ENCODE assay signal across 3 cellular contexts in the genomic region with DNA sequence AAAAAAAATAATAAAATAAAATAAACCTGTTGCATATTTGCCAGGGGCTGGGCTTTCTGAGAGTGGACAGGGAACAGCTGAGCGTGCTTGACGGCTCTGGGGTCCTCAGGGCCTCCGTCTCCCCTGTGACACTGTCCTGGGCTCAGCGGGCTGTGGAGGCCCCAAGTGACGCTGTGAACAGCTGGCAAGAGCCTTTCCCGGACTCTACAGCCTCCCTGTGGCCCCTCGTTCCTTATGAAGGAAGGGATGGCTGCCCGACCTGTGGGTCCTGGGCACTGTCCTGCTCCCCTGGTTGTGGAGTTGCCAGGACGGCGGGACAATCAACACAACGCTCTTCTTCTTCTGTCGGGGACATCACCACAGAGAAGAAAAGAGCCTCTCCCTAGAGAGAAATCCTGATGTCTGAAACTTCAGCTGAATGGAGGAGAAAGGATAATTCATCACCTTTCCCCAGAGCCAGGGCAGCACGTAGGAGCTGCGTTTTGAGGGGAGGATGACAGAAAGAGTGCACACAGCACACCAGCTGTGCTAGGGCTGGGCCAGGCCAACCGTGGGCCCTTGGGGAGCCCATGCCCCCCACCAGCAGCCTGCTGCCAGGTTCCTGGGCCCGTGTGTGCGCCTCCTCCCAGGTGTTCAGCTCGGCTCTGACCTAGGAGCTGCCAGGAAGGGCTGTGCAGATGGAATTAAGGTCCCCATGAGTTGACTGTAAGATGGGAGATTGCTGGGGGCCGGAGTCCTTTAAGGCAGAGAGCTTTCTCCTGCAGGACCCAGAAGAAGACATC.
TF ChIP-seq lines count a peak whose summit lies in the region.

No MANE protein-coding gene starts in this region.

TF ChIP-seq in SK-N-SH, 30 proteins besides CTCF, POLR2A, EP300 and RAD21:
- TF ChIP-seq GATA2 (CRISPR knock-in tag; IDR thresholded peaks at IDR 0.05) (no peak), RXRA (IDR thresholded peaks at IDR 0.05; ENCODE audit: borderline replicate concordance, low read depth) (no peak), TEAD4 (IDR thresholded peaks at IDR 0.05; ENCODE audit: borderline replicate concordance, insufficient read depth) (no peak), POLR2AphosphoS5 (IDR thresholded peaks at IDR 0.05; ENCODE audit: low read depth, low read length) (no peak), FOXM1 (IDR thresholded peaks at IDR 0.05; ENCODE audit: low read depth) (no peak), FOSL2 (IDR thresholded peaks at IDR 0.05; ENCODE audit: borderline replicate concordance, low read depth) (no peak), MXI1 (IDR thresholded peaks at IDR 0.05; ENCODE audit: low read depth, low read length) (no peak), GABPA (IDR thresholded peaks at IDR 0.05; ENCODE audit: low read depth) (no peak), RFX5 (IDR thresholded peaks at IDR 0.05; ENCODE audit: low read length) (no peak), CHD2 (IDR thresholded peaks at IDR 0.05; ENCODE audit: low read length, partially characterized antibody) (no peak)
- TF ChIP-seq, protein P1, sequence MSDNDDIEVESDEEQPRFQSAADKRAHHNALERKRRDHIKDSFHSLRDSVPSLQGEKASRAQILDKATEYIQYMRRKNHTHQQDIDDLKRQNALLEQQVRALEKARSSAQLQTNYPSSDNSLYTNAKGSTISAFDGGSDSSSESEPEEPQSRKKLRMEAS (IDR thresholded peaks at IDR 0.05; ENCODE audit: low read depth) = no peak

TF ChIP-seq in SK-N-SH treated with all-trans-retinoic acid at 6 μM for 48 hours, 23 proteins besides CTCF, POLR2A, EP300 and RAD21:
- TF ChIP-seq TCF4 (CRISPR knock-in tag; IDR thresholded peaks at IDR 0.05; ENCODE audit: borderline replicate concordance) (no peak), TOX (CRISPR knock-in tag; IDR thresholded peaks at IDR 0.05; ENCODE audit: borderline replicate concordance) (no peak), BACH2 (CRISPR knock-in tag; IDR thresholded peaks at IDR 0.05; ENCODE audit: borderline replicate concordance) (no peak), RARB (CRISPR knock-in tag; IDR thresholded peaks at IDR 0.05) (no peak), ISL1 (CRISPR knock-in tag; IDR thresholded peaks at IDR 0.05) (no peak), CSDC2 (CRISPR knock-in tag; IDR thresholded peaks at IDR 0.05) (no peak), GLIS3 (CRISPR knock-in tag; IDR thresholded peaks at IDR 0.05) (no peak), ZFP30 (CRISPR knock-in tag; IDR thresholded peaks at IDR 0.05) (no peak), ZNF70 (CRISPR knock-in tag; IDR thresholded peaks at IDR 0.05) (no peak), OSR1 (CRISPR knock-in tag; IDR thresholded peaks at IDR 0.05) (no peak)
- TF ChIP-seq, protein P2, sequence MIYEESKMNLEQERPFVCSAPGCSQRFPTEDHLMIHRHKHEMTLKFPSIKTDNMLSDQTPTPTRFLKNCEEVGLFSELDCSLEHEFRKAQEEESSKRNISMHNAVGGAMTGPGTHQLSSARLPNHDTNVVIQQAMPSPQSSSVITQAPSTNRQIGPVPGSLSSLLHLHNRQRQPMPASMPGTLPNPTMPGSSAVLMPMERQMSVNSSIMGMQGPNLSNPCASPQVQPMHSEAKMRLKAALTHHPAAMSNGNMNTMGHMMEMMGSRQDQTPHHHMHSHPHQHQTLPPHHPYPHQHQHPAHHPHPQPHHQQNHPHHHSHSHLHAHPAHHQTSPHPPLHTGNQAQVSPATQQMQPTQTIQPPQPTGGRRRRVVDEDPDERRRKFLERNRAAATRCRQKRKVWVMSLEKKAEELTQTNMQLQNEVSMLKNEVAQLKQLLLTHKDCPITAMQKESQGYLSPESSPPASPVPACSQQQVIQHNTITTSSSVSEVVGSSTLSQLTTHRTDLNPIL (CRISPR knock-in tag; IDR thresholded peaks at IDR 0.05; ENCODE audit: low read depth) = no peak
- TF ChIP-seq, protein P3, sequence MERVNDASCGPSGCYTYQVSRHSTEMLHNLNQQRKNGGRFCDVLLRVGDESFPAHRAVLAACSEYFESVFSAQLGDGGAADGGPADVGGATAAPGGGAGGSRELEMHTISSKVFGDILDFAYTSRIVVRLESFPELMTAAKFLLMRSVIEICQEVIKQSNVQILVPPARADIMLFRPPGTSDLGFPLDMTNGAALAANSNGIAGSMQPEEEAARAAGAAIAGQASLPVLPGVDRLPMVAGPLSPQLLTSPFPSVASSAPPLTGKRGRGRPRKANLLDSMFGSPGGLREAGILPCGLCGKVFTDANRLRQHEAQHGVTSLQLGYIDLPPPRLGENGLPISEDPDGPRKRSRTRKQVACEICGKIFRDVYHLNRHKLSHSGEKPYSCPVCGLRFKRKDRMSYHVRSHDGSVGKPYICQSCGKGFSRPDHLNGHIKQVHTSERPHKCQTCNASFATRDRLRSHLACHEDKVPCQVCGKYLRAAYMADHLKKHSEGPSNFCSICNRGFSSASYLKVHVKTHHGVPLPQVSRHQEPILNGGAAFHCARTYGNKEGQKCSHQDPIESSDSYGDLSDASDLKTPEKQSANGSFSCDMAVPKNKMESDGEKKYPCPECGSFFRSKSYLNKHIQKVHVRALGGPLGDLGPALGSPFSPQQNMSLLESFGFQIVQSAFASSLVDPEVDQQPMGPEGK (CRISPR knock-in tag; IDR thresholded peaks at IDR 0.05; ENCODE audit: borderline replicate concordance) = no peak
- TF ChIP-seq, protein P4, sequence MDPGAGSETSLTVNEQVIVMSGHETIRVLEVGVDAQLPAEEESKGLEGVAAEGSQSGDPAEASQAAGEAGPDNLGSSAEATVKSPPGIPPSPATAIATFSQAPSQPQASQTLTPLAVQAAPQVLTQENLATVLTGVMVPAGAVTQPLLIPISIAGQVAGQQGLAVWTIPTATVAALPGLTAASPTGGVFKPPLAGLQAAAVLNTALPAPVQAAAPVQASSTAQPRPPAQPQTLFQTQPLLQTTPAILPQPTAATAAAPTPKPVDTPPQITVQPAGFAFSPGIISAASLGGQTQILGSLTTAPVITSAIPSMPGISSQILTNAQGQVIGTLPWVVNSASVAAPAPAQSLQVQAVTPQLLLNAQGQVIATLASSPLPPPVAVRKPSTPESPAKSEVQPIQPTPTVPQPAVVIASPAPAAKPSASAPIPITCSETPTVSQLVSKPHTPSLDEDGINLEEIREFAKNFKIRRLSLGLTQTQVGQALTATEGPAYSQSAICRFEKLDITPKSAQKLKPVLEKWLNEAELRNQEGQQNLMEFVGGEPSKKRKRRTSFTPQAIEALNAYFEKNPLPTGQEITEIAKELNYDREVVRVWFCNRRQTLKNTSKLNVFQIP (CRISPR knock-in tag; IDR thresholded peaks at IDR 0.05; ENCODE audit: borderline replicate concordance, low read depth) = no peak

TF ChIP-seq in HepG2, 621 proteins besides CTCF, POLR2A, EP300 and RAD21:
- no peak for TF ChIP-seq ZNF850 (CRISPR knock-in tag; conservative IDR thresholded peaks at IDR 0.05)
- TF ChIP-seq ZNF251 (CRISPR knock-in tag; IDR thresholded peaks at IDR 0.05) = no peak
- no peak for TF ChIP-seq ZFYVE20 (CRISPR knock-in tag; IDR thresholded peaks at IDR 0.05; ENCODE audit: borderline replicate concordance, low read depth)
- TF ChIP-seq, protein P5, sequence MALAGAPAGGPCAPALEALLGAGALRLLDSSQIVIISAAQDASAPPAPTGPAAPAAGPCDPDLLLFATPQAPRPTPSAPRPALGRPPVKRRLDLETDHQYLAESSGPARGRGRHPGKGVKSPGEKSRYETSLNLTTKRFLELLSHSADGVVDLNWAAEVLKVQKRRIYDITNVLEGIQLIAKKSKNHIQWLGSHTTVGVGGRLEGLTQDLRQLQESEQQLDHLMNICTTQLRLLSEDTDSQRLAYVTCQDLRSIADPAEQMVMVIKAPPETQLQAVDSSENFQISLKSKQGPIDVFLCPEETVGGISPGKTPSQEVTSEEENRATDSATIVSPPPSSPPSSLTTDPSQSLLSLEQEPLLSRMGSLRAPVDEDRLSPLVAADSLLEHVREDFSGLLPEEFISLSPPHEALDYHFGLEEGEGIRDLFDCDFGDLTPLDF (CRISPR knock-in tag; IDR thresholded peaks at IDR 0.05) = no peak
- no peak for TF ChIP-seq SMAD3 (CRISPR knock-in tag; IDR thresholded peaks at IDR 0.05)
- TF ChIP-seq, protein P6, sequence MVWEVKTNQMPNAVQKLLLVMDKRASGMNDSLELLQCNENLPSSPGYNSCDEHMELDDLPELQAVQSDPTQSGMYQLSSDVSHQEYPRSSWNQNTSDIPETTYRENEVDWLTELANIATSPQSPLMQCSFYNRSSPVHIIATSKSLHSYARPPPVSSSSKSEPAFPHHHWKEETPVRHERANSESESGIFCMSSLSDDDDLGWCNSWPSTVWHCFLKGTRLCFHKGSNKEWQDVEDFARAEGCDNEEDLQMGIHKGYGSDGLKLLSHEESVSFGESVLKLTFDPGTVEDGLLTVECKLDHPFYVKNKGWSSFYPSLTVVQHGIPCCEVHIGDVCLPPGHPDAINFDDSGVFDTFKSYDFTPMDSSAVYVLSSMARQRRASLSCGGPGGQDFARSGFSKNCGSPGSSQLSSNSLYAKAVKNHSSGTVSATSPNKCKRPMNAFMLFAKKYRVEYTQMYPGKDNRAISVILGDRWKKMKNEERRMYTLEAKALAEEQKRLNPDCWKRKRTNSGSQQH (CRISPR knock-in tag; IDR thresholded peaks at IDR 0.05; ENCODE audit: low read depth) = no peak
- TF ChIP-seq, protein P7, sequence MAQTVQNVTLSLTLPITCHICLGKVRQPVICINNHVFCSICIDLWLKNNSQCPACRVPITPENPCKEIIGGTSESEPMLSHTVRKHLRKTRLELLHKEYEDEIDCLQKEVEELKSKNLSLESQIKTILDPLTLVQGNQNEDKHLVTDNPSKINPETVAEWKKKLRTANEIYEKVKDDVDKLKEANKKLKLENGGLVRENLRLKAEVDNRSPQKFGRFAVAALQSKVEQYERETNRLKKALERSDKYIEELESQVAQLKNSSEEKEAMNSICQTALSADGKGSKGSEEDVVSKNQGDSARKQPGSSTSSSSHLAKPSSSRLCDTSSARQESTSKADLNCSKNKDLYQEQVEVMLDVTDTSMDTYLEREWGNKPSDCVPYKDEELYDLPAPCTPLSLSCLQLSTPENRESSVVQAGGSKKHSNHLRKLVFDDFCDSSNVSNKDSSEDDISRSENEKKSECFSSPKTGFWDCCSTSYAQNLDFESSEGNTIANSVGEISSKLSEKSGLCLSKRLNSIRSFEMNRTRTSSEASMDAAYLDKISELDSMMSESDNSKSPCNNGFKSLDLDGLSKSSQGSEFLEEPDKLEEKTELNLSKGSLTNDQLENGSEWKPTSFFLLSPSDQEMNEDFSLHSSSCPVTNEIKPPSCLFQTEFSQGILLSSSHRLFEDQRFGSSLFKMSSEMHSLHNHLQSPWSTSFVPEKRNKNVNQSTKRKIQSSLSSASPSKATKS (CRISPR knock-in tag; IDR thresholded peaks at IDR 0.05) = no peak
- TF ChIP-seq, protein P8, sequence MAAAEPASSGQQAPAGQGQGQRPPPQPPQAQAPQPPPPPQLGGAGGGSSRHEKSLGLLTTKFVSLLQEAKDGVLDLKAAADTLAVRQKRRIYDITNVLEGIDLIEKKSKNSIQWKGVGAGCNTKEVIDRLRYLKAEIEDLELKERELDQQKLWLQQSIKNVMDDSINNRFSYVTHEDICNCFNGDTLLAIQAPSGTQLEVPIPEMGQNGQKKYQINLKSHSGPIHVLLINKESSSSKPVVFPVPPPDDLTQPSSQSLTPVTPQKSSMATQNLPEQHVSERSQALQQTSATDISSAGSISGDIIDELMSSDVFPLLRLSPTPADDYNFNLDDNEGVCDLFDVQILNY (CRISPR knock-in tag; conservative IDR thresholded peaks at IDR 0.05) = no peak
- TF ChIP-seq TBX2 (CRISPR knock-in tag; IDR thresholded peaks at IDR 0.05; ENCODE audit: borderline replicate concordance) = no peak
- TF ChIP-seq ZNF660 (CRISPR knock-in tag; IDR thresholded peaks at IDR 0.05; ENCODE audit: borderline replicate concordance, low read depth) = no peak
- TF ChIP-seq NFYB (CRISPR knock-in tag; IDR thresholded peaks at IDR 0.05) = no peak
